8 cellular contexts compared by ENCODE assay signal in the genomic region with DNA sequence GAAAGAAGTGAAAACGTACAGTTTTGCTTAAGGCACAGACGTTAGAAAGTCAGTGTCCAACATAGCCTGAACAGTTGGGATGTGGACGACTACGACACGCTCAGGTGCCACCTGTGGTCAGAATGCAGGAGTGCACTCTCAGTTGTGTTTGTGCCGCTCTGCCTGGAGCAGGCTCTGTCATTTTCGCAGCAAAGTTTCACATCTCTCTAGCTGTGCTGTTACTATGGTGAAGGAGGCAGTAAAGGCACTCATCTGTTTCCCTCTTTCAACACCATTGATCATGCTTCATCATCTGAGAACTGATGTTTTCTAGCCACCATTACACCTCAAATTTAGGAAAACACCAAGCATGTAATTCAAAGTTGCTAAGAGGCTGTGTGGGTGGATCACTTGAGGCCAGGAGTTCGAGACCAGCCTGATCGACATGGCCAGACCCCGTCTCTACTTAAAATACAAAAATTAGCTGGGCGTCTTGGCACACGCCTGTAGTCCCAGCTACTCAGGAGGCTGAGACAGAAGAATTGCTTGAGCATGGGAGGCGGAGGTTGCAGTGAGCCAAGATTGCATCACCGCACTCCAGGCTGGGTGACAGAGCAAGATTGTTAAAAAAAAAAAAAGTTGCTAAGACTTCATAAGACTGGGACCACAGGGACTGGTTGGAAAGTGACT. TPM values are rescaled to one million over a fixed set of nuclear protein-coding genes. Genes with fewer than 3 reads are reported as not detected.
A peak's percentile ranks its signal among the peaks of the same experiment; 100 is the strongest.
DNase-seq lines count a peak whose midpoint lies in the region; ATAC-seq lines count a peak whose summit lies in the region.

No MANE protein-coding gene starts in this region.

- ATAC-seq in HG03095 (IDR thresholded peaks at IDR 0.05; ENCODE audit: unreplicated experiment): peak; percentile 98
- ATAC-seq in activated T-helper 17 cell treated with anti-CD3 and anti-CD28 coated beads, Interleukin-2, amount 50 U/mL, for 72 hours (replicated peaks): peak; percentile 95

- no peaks in the 10 kb centered on the region for H3K9me3 Mint-ChIP-seq in activated T-helper 17 cell treated with anti-CD3 and anti-CD28 coated beads, Interleukin-2, amount 50 U/mL, for 72 hours

- no peaks in the 10 kb centered on the region for H3K36me3 Mint-ChIP-seq in activated T-helper 17 cell treated with anti-CD3 and anti-CD28 coated beads, Interleukin-2, amount 50 U/mL, for 72 hours (ENCODE audit: low read depth)

- H3K27ac Mint-ChIP-seq in activated T-helper 17 cell treated with anti-CD3 and anti-CD28 coated beads, Interleukin-2, amount 50 U/mL, for 72 hours: no peak overlapping the region

- H3K27me3 Mint-ChIP-seq in activated T-helper 17 cell treated with anti-CD3 and anti-CD28 coated beads, Interleukin-2, amount 50 U/mL, for 72 hours: no peaks in the 10 kb centered on the region

- H3K4me1 Mint-ChIP-seq in activated T-helper 17 cell treated with anti-CD3 and anti-CD28 coated beads, Interleukin-2, amount 50 U/mL, for 72 hours: peaks cover 13% of the 10 kb centered on the region

- peak; percentile 5 for DNase-seq in DMS114 treated with DMSO at 0.1 percent for 48 hours (lab: John Stamatoyannopoulos, UW; ENCODE audit: unreplicated experiment)
- DNase-seq in GM19238 (ENCODE audit: insufficient read length, low spot score): peak; percentile 83
- peak; percentile 14 for DNase-seq in NCI-H748 treated with DMSO at 0.1 percent for 48 hours (lab: John Stamatoyannopoulos, UW)
- DNase-seq in iPS-NIHi7 (ENCODE audit: extremely low spot score): peak; percentile 67
- DNase-seq in stimulated activated CD8-positive, alpha-beta memory T cell treated with anti-CD3 and anti-CD28 coated beads, Interleukin-2, amount 100 ng/mL, for 48 hours (ENCODE audit: low read depth in 2 of 2): peak; percentile 15 to 17
- DNase-seq in activated CD4-positive, CD25-positive, alpha-beta regulatory T cell treated with anti-CD3 and anti-CD28 coated beads, Interleukin-2, amount 50 U/mL, for 72 hours: no peak

- H3K4me3 Mint-ChIP-seq in activated T-helper 17 cell treated with anti-CD3 and anti-CD28 coated beads, Interleukin-2, amount 50 U/mL, for 72 hours: no peak overlapping the region

RNA-seq across cellular contexts. Expression of a gene that starts 44.9 kb away (rescaled TPM):
- 10 to 100 TPM; 46.2 to 77.9 TPM for total RNA-seq in activated T-helper 17 cell treated with anti-CD3 and anti-CD28 coated beads, Interleukin-2, amount 50 U/mL, for 72 hours
